In the genomic region with DNA sequence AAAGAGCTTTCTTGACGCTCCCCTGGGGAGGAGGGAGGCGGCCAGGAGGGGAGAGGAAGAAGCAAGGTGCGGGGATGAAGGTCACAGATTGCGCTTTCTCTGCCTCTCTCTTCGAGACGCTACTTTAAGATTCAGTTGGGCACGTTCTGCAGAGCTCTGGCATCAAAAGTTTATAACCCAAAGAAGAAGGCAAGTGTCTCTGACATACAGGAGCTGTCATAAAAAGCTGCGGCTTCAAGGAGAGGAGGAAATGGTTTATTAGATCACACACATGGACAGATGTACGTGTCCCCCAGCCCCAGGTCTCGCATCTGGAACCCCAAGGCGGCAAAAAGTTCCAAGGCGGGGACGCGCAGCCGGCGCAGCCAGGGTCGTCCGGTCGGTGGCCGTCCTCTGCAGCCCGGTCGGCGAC, we compare ENCODE assay signal across 13 cellular contexts.
DNase-seq lines count a peak whose midpoint lies in the region; ATAC-seq, FAIRE-seq and TF ChIP-seq lines count a peak whose summit lies in the region.
"Had no signal": no experiment of that assay in that cellular context is flagged by ENCODE, and none has a peak within 500 bp of the region (broad histone marks: within the 10 kb centered on the region; RNA-seq: fewer than 3 reads in every experiment).

No MANE protein-coding gene starts in this region.

- no peaks in the 10 kb centered on the region for H3K79me2 ChIP-seq in H1 (ENCODE audit: control insufficient read depth in 1 of 2, insufficient read depth in 2 of 2, low read length in 2 of 2)
- no peaks in the 10 kb centered on the region for H3K79me2 ChIP-seq in MM.1S (ENCODE audit: low read length)

- H3K9ac ChIP-seq in H1 (replicated peaks in 1 of 4; ENCODE audit: extremely low read depth in 1 of 4, low read depth in 3 of 4, low read length in 3 of 4): peak overlapping the region in 1 of 4 experiments; percentile 18; a peak in 2 of 7 replicates
- H3K9ac ChIP-seq in MM.1S (ENCODE audit: low read length): no peak overlapping the region

- TF ChIP-seq CTCF in H1 (IDR thresholded peaks at IDR 0.05; ENCODE audit: control extremely low read depth in 1 of 3, insufficient read depth in 1 of 3, low read depth in 1 of 3, low read length in 3 of 3): no peak
- no peak for TF ChIP-seq CTCF in nephron (IDR thresholded peaks at IDR 0.05; ENCODE audit: unreplicated experiment in 3 of 3)
- TF ChIP-seq CTCF in MM.1S (IDR thresholded peaks at IDR 0.05; ENCODE audit: low read length): no peak

- no peak for DNase-seq in stimulated activated naive CD8-positive, alpha-beta T cell treated with anti-CD3 and anti-CD28 coated beads, Interleukin-15, Interleukin-2, amounts not matched to agents 100 U/mL and 50 U/mL, for 24 hours
- DNase-seq in H1 (ENCODE audit: low read depth in 1 of 2, low spot score in 2 of 2) (no peak), MM.1S (no peak), HCEC 1CT (no peak), NK-92 (lab: John Stamatoyannopoulos, UW; ENCODE audit: unreplicated experiment) (no peak), SK-N-DZ (ENCODE audit: low spot score) (no peak)
- DNase-seq: amniotic stem cell; CD4-positive, CD25-positive, alpha-beta regulatory T cell; NCI-H2171; SHP77 had no signal

- POLR2A ChIA-PET in H1 (lab: Charles Lee; ENCODE audit: partially characterized antibody): interaction anchor here (0.7 kb wide), 1 partner anchor 589 kb away, joined by 3 read pairs; a partner anchor contains a TSS

- no peak overlapping the region for H3K27ac Mint-ChIP-seq in stimulated activated naive CD8-positive, alpha-beta T cell treated with anti-CD3 and anti-CD28 coated beads, Interleukin-15, Interleukin-2, amounts not matched to agents 100 ng/mL and 50 ng/mL, for 24 hours
- peak overlapping the region; percentile 62 to 85 (median 70) for H3K27ac Mint-ChIP-seq in nephron
- H3K27ac Mint-ChIP-seq: CD4-positive, CD25-positive, alpha-beta regulatory T cell; IgD-negative memory B cell had no signal

- ATAC-seq in stimulated activated naive CD8-positive, alpha-beta T cell treated with anti-CD3 and anti-CD28 coated beads, Interleukin-15, Interleukin-2, amounts not matched to agents 100 U/mL and 50 U/mL, for 24 hours: no peak

- no peak overlapping the region for H3K56ac ChIP-seq in H1 (replicated peaks; ENCODE audit: insufficient read length, low read depth, low read length)

- H2BK120ac ChIP-seq in H1 (replicated peaks; ENCODE audit: low read depth, low read length): no peak overlapping the region

- peak overlapping the region; percentile 98 to 100 for H3K4me2 ChIP-seq in H1 (ENCODE audit: insufficient read depth in 1 of 2, low read depth in 2 of 2, low read length in 2 of 2)
- no peak overlapping the region for H3K4me2 ChIP-seq in MM.1S (ENCODE audit: low read depth, low read length)

- TF ChIP-seq EP300 in H1 (IDR thresholded peaks at IDR 0.05; ENCODE audit: borderline replicate concordance in 1 of 2, low read depth in 2 of 2, low read length in 2 of 2): no peak

- H2BK20ac ChIP-seq in H1 (ENCODE audit: low read length): no peak overlapping the region

- no peaks in the 10 kb centered on the region for H3K9me3 ChIP-seq in H1 (ENCODE audit: insufficient read depth in 2 of 2, low read depth in 1 of 2, low read length in 1 of 2)
- H3K9me3 ChIP-seq in MM.1S (replicated peaks; ENCODE audit: insufficient read depth, low read length): no peaks in the 10 kb centered on the region

- H3K27me3 Mint-ChIP-seq in stimulated activated naive CD8-positive, alpha-beta T cell treated with anti-CD3 and anti-CD28 coated beads, Interleukin-15, Interleukin-2, amounts not matched to agents 100 ng/mL and 50 ng/mL, for 24 hours: peaks cover 30% of the 10 kb centered on the region
- H3K27me3 Mint-ChIP-seq in nephron (ENCODE audit: low read depth): peaks cover 47% of the 10 kb centered on the region

- no peak overlapping the region for H3K14ac ChIP-seq in H1 (ENCODE audit: insufficient read length)

- H2BK15ac ChIP-seq in H1 (ENCODE audit: low read length): no peak overlapping the region

- H3K36me3 ChIP-seq in H1 (ENCODE audit: control insufficient read depth in 2 of 4, insufficient read depth in 4 of 4, low read length in 3 of 4) (no peaks in the 10 kb centered on the region), MM.1S (replicated peaks; ENCODE audit: insufficient read depth, low read length) (no peaks in the 10 kb centered on the region)

- H3K4me3 ChIP-seq in H1 (ENCODE audit: extremely low read depth in 1 of 4, insufficient read depth in 2 of 4, low read depth in 3 of 4, low read length in 4 of 4): peak overlapping the region; percentile 51 to 72 (median 68)
- no peak overlapping the region for H3K4me3 ChIP-seq in MM.1S (ENCODE audit: low read length)

- no peak for FAIRE-seq in H1 (lab: Jason Lieb, UNC)

- H4K20me1 ChIP-seq in H1 (replicated peaks in 1 of 2; ENCODE audit: control insufficient read depth in 1 of 2, insufficient read depth in 2 of 2, low read length in 2 of 2): peaks cover 0 to 3% of the 10 kb centered on the region in 2 experiments
- no peaks in the 10 kb centered on the region for H4K20me1 ChIP-seq in MM.1S (ENCODE audit: insufficient read depth, low read length)

- CTCF ChIA-PET in H1 (lab: Charles Lee; ENCODE audit: partially characterized antibody): interaction anchor here (0.6 to 9.7 kb wide), 36 partner anchors 9 to 1255 kb away, joined by 3 to 131 read pairs (median 3); no protein-coding TSS in a partner anchor

- H4K5ac ChIP-seq in H1 (ENCODE audit: insufficient read length, low read depth, low read length): no peak overlapping the region

- no peaks in the 10 kb centered on the region for H3K4me1 Mint-ChIP-seq in stimulated activated naive CD8-positive, alpha-beta T cell treated with anti-CD3 and anti-CD28 coated beads, Interleukin-15, Interleukin-2, amounts not matched to agents 100 ng/mL and 50 ng/mL, for 24 hours (ENCODE audit: low read depth)
- peaks cover 35% of the 10 kb centered on the region for H3K4me1 Mint-ChIP-seq in nephron

- H2BK12ac ChIP-seq in H1 (ENCODE audit: low read depth, low read length): no peak overlapping the region

- no peak overlapping the region for H2BK5ac ChIP-seq in H1 (ENCODE audit: low read depth, low read length)

- no peaks in the 10 kb centered on the region for H3K9me2 ChIP-seq in MM.1S (replicated peaks; ENCODE audit: insufficient read depth, low read length)

- H3K27me3 ChIP-seq in H1 (replicated peaks in 1 of 4; ENCODE audit: control insufficient read depth in 3 of 4, extremely low read depth in 1 of 4, insufficient read depth in 3 of 4, low read length in 3 of 4): peaks cover 0 to 33% (median 26%) of the 10 kb centered on the region in 4 experiments; a peak in 6 of 7 replicates
- no peaks in the 10 kb centered on the region for H3K27me3 ChIP-seq in MM.1S (replicated peaks; ENCODE audit: insufficient read depth, low read length)

- no peak overlapping the region for H3K23ac ChIP-seq in H1 (ENCODE audit: insufficient read length)

- no peak for TF ChIP-seq POLR2A in H1 (IDR thresholded peaks at IDR 0.05; ENCODE audit: control extremely low read depth in 1 of 2, low read depth in 2 of 2, low read length in 2 of 2)

- H3F3A ChIP-seq in MM.1S (ENCODE audit: insufficient read depth, low read length): no peaks in the 10 kb centered on the region

- no peaks in the 10 kb centered on the region for H3K36me3 Mint-ChIP-seq in stimulated activated naive CD8-positive, alpha-beta T cell treated with anti-CD3 and anti-CD28 coated beads, Interleukin-15, Interleukin-2, amounts not matched to agents 100 ng/mL and 50 ng/mL, for 24 hours (ENCODE audit: low read depth)
- no peaks in the 10 kb centered on the region for H3K36me3 Mint-ChIP-seq in nephron (ENCODE audit: low read depth)
- H3K36me3 Mint-ChIP-seq: CD4-positive, CD25-positive, alpha-beta regulatory T cell; IgD-negative memory B cell had no signal

- H2AFZ ChIP-seq in H1 (ENCODE audit: low read length) (peak overlapping the region; percentile 80; the same call in 1 of the 2 replicates), MM.1S (ENCODE audit: low read length) (no peak overlapping the region)

- H3K18ac ChIP-seq in H1 (ENCODE audit: extremely low read depth, low read length): 0 out of 2 replicates have a peak overlapping the region, but pooled peaks have one; percentile 11

- no peaks in the 10 kb centered on the region for H3K79me1 ChIP-seq in H1 (ENCODE audit: low read depth, low read length)

- H3K27ac ChIP-seq in H1 (ENCODE audit: low read depth, low read length) (no peak overlapping the region), MM.1S (ENCODE audit: low read length) (no peak overlapping the region)

- WGBS in H1 (ENCODE audit: extremely low coverage in 1 of 2, insufficient coverage in 1 of 2, insufficient read length in 1 of 2, insufficient replicate concordance in 2 of 2, low coverage in 1 of 2, low lambda C conversion rate in 2 of 2, missing lambda C conversion rate in 1 of 2), 2 experiments: 2% methylated on average over 23 of the region's 23 CpGs; no CpG with 5 or more reads in 1 of the 2 experiments

- H3K23me2 ChIP-seq in H1 (ENCODE audit: low read depth, low read length): peaks cover 14% of the 10 kb centered on the region; the same call in 1 of the 2 replicates

- H3K9me3 Mint-ChIP-seq in stimulated activated naive CD8-positive, alpha-beta T cell treated with anti-CD3 and anti-CD28 coated beads, Interleukin-15, Interleukin-2, amounts not matched to agents 100 ng/mL and 50 ng/mL, for 24 hours: no peaks in the 10 kb centered on the region
- H3K9me3 Mint-ChIP-seq in nephron: no peaks in the 10 kb centered on the region
- H3K9me3 Mint-ChIP-seq: IgD-negative memory B cell had no signal

- TF ChIP-seq RAD21 in H1 (IDR thresholded peaks at IDR 0.05 in 1 of 2, conservative IDR thresholded peaks at IDR 0.05 in 1 of 2; ENCODE audit: low read depth in 2 of 2, low read length in 2 of 2): no peak; a peak in 1 of 4 replicates

- H4K91ac ChIP-seq in H1 (replicated peaks; ENCODE audit: insufficient read length, low read length): no peak overlapping the region

- H4K8ac ChIP-seq in H1 (ENCODE audit: extremely low read depth, insufficient read depth, low read length): peak overlapping the region; percentile 23; the same call in 1 of the 2 replicates

- H3K4me1 ChIP-seq in H1 (replicated peaks in 1 of 4; ENCODE audit: control insufficient read depth in 3 of 4, insufficient read depth in 4 of 4, low read length in 3 of 4): peaks cover 0 to 4% (median 3%) of the 10 kb centered on the region in 4 experiments; a peak in 4 of 7 replicates
- no peaks in the 10 kb centered on the region for H3K4me1 ChIP-seq in MM.1S (ENCODE audit: low read length)

- no peak overlapping the region for H3K4ac ChIP-seq in H1 (replicated peaks; ENCODE audit: insufficient read length, low read depth, low read length)

- peak overlapping the region; percentile 13 for H3K4me3 Mint-ChIP-seq in stimulated activated naive CD8-positive, alpha-beta T cell treated with anti-CD3 and anti-CD28 coated beads, Interleukin-15, Interleukin-2, amounts not matched to agents 100 ng/mL and 50 ng/mL, for 24 hours
- H3K4me3 Mint-ChIP-seq in nephron: peak overlapping the region; percentile 87 to 93 (median 90)
- H3K4me3 Mint-ChIP-seq: CD4-positive, CD25-positive, alpha-beta regulatory T cell; IgD-negative memory B cell had no signal

- no peak overlapping the region for H2AK5ac ChIP-seq in H1 (ENCODE audit: low read depth, low read length)

TF ChIP-seq in H1, 55 proteins besides CTCF, POLR2A, EP300 and RAD21 (continues in another document):
- no peak for TF ChIP-seq SP4 (IDR thresholded peaks at IDR 0.05; ENCODE audit: low read length)
- no peak for TF ChIP-seq CHD2 (IDR thresholded peaks at IDR 0.05; ENCODE audit: low read length)
- TF ChIP-seq EZH2 (IDR thresholded peaks at IDR 0.05; ENCODE audit: low read depth, low read length, severe bottlenecking): peak; percentile 44
